ENCODE assay signal across 16 cellular contexts in genomic region chr5:911601-912000, GRCh38. TPM values are rescaled to one million over a fixed set of nuclear protein-coding genes. Genes with fewer than 3 reads are reported as not detected.
A peak's percentile ranks its signal among the peaks of the same experiment; 100 is the strongest.
DNase-seq lines count a peak whose midpoint lies in the region; ATAC-seq, FAIRE-seq and TF ChIP-seq lines count a peak whose summit lies in the region.
"Had no signal": no experiment of that assay in that cellular context is flagged by ENCODE, and none has a peak within 500 bp of the region (broad histone marks: within the 10 kb centered on the region; RNA-seq: fewer than 3 reads in every experiment).

No MANE protein-coding gene starts in this region.

- no peak for TF ChIP-seq EP300 in A549 (IDR thresholded peaks at IDR 0.05)

- H2AFZ ChIP-seq in astrocyte (ENCODE audit: low read depth, low read length) = no peak overlapping the region

- H3K27ac ChIP-seq in A549 (peak overlapping the region; percentile 60 to 83), astrocyte (ENCODE audit: low read depth, low read length) (peak overlapping the region; percentile 97)
- H3K27ac ChIP-seq: gastroesophageal sphincter, SJCRH30, upper lobe of left lung had no signal

- ATAC-seq in A549 (no peak; a peak in 1 of 6 replicates), left ventricle myocardium superior (no peak), GM21390 (IDR thresholded peaks at IDR 0.05; ENCODE audit: unreplicated experiment) (no peak)
- no peak for ATAC-seq in activated CD8-positive, alpha-beta T cell treated with anti-CD3 and anti-CD28 coated beads, Interleukin-2, amount 10 ng/mL, durations not matched to agents 7 days and 5 days
- ATAC-seq: gastroesophageal sphincter had no signal

- FAIRE-seq in A549 (lab: Jason Lieb, UNC) = no peak
- peak; percentile 55 for FAIRE-seq in astrocyte (lab: Jason Lieb, UNC)
- FAIRE-seq: colon, GM18507 had no signal

- 80% methylated on average over 11 of the region's 11 CpGs for WGBS in A549 (ENCODE audit: missing lambda C conversion rate)

- H3K79me2 ChIP-seq in astrocyte (ENCODE audit: insufficient read depth, low read length) = no peaks in the 10 kb centered on the region

- no peak for TF ChIP-seq POLR2A in A549 (IDR thresholded peaks at IDR 0.05; ENCODE audit: low read length)

- H3K4me1 Mint-ChIP-seq in astrocyte (ENCODE audit: low read depth, unreplicated experiment) = peaks cover 28% of the 10 kb centered on the region
- no peaks in the 10 kb centered on the region for H3K4me1 Mint-ChIP-seq in activated CD8-positive, alpha-beta T cell treated with anti-CD3 and anti-CD28 coated beads, Interleukin-2, amount 10 ng/mL, durations not matched to agents 7 days and 5 days (ENCODE audit: low read depth)
- H3K4me1 Mint-ChIP-seq: natural killer cell had no signal

- TF ChIP-seq RAD21 in A549 (conservative IDR thresholded peaks at IDR 0.05 in 1 of 2, IDR thresholded peaks at IDR 0.05 in 1 of 2) = no peak

- peaks cover 19% of the 10 kb centered on the region for H4K20me1 ChIP-seq in astrocyte (ENCODE audit: insufficient read depth, low read length)

- peaks cover 21% of the 10 kb centered on the region for H3K36me3 Mint-ChIP-seq in astrocyte (ENCODE audit: low read depth, unreplicated experiment)
- H3K36me3 Mint-ChIP-seq in activated CD8-positive, alpha-beta T cell treated with anti-CD3 and anti-CD28 coated beads, Interleukin-2, amount 10 ng/mL, durations not matched to agents 7 days and 5 days (ENCODE audit: low read depth) = peaks cover 33% of the 10 kb centered on the region
- H3K36me3 Mint-ChIP-seq: natural killer cell had no signal

- peaks cover 3% of the 10 kb centered on the region for H3K27me3 ChIP-seq in astrocyte (ENCODE audit: insufficient read depth, low read length)
- H3K27me3 ChIP-seq: gastroesophageal sphincter, SJCRH30, upper lobe of left lung had no signal

- peaks cover 6% of the 10 kb centered on the region for H3K36me3 ChIP-seq in astrocyte (ENCODE audit: insufficient read depth, low read length)
- H3K36me3 ChIP-seq: gastroesophageal sphincter, SJCRH30, upper lobe of left lung had no signal

- peak in 1 of 2 experiments; percentile 51 for DNase-seq in A549 (ENCODE audit: low read depth in 1 of 2, low spot score in 1 of 2)
- DNase-seq in HT-29 (ENCODE audit: low spot score) = peak; percentile 54
- DNase-seq in astrocyte (ENCODE audit: low read depth) = peak; percentile 94
- DNase-seq in glomerular endothelial cell (ENCODE audit: extremely low read depth, low read depth, low spot score) = peak; percentile 55
- no peak for DNase-seq in activated CD4-positive, CD25-positive, alpha-beta regulatory T cell treated with anti-CD3 and anti-CD28 coated beads, Interleukin-2, amount 50 U/mL, for 72 hours
- no peak for DNase-seq in left ventricle myocardium superior
- no peak for DNase-seq in activated CD8-positive, alpha-beta T cell treated with anti-CD3 and anti-CD28 coated beads, Interleukin-2, amount 10 ng/mL, durations not matched to agents 7 days and 5 days
- DNase-seq: AML-193, natural killer cell, NCI-H510A, SJCRH30 had no signal

- POLR2A ChIA-PET in A549 (lab: Yijun Ruan, JAX) = no interaction called here
- POLR2A ChIA-PET in activated CD8-positive, alpha-beta T cell treated with anti-CD3 and anti-CD28 coated beads, Interleukin-2, amount 10 ng/mL, durations not matched to agents 7 days and 5 days (lab: Charles Lee) = no interaction called here

- H3K27ac Mint-ChIP-seq in astrocyte (ENCODE audit: unreplicated experiment) = no peak overlapping the region
- H3K27ac Mint-ChIP-seq in activated CD8-positive, alpha-beta T cell treated with anti-CD3 and anti-CD28 coated beads, Interleukin-2, amount 10 ng/mL, durations not matched to agents 7 days and 5 days = no peak overlapping the region
- H3K27ac Mint-ChIP-seq: natural killer cell had no signal

- CTCF ChIA-PET in A549 (lab: Yijun Ruan, JAX) = interaction anchor here (0.9 to 3.6 kb wide), 3 partner anchors 9 to 256 kb away, joined by 3 to 17 read pairs (median 4); no protein-coding TSS in a partner anchor
- CTCF ChIA-PET in activated CD8-positive, alpha-beta T cell treated with anti-CD3 and anti-CD28 coated beads, Interleukin-2, amount 10 ng/mL, durations not matched to agents 7 days and 5 days (lab: Charles Lee) = interaction anchor here (0.7 kb wide), 1 partner anchor 12 kb away, joined by 3 read pairs; no protein-coding TSS in a partner anchor

- H3K4me3 ChIP-seq in A549 = no peak overlapping the region
- H3K4me3 ChIP-seq in astrocyte (ENCODE audit: insufficient read depth, low read depth, low read length) = no peak overlapping the region
- H3K4me3 ChIP-seq: gastroesophageal sphincter, SJCRH30, upper lobe of left lung had no signal

- TF ChIP-seq CTCF in A549 (IDR thresholded peaks at IDR 0.05) (no peak), astrocyte (IDR thresholded peaks at IDR 0.05; ENCODE audit: insufficient read depth, low read depth, low read length) (no peak)

- H3K4me2 ChIP-seq in A549 (peak overlapping the region; percentile 44; the same call in 1 of the 3 replicates), astrocyte (ENCODE audit: low read length) (peak overlapping the region; percentile 64)

- no peak overlapping the region for H3K4me3 Mint-ChIP-seq in astrocyte (ENCODE audit: unreplicated experiment)
- no peak overlapping the region for H3K4me3 Mint-ChIP-seq in activated CD8-positive, alpha-beta T cell treated with anti-CD3 and anti-CD28 coated beads, Interleukin-2, amount 10 ng/mL, durations not matched to agents 7 days and 5 days
- H3K4me3 Mint-ChIP-seq: natural killer cell had no signal

- intact Hi-C loops in left ventricle myocardium superior (cut with micrococcal nuclease) = no loop called here

- no peaks in the 10 kb centered on the region for H3K9me3 Mint-ChIP-seq in astrocyte (ENCODE audit: unreplicated experiment)
- no peaks in the 10 kb centered on the region for H3K9me3 Mint-ChIP-seq in activated CD8-positive, alpha-beta T cell treated with anti-CD3 and anti-CD28 coated beads, Interleukin-2, amount 10 ng/mL, durations not matched to agents 7 days and 5 days (ENCODE audit: insufficient read depth)
- H3K9me3 Mint-ChIP-seq: natural killer cell had no signal

- peak overlapping the region; percentile 81 for H3K9ac ChIP-seq in astrocyte (ENCODE audit: low read length)

- H3K4me1 ChIP-seq in A549 = peaks cover 24% of the 10 kb centered on the region
- H3K4me1 ChIP-seq in astrocyte (ENCODE audit: insufficient read depth, low read length) = peaks cover 19% of the 10 kb centered on the region
- H3K4me1 ChIP-seq: gastroesophageal sphincter, SJCRH30, upper lobe of left lung had no signal

- peaks cover 3% of the 10 kb centered on the region for H3K27me3 Mint-ChIP-seq in astrocyte (ENCODE audit: low read depth, unreplicated experiment)
- no peaks in the 10 kb centered on the region for H3K27me3 Mint-ChIP-seq in activated CD8-positive, alpha-beta T cell treated with anti-CD3 and anti-CD28 coated beads, Interleukin-2, amount 10 ng/mL, durations not matched to agents 7 days and 5 days (ENCODE audit: low read depth)

- H3K9me3 ChIP-seq in A549 (no peaks in the 10 kb centered on the region), astrocyte (ENCODE audit: insufficient read depth, low read depth, low read length) (no peaks in the 10 kb centered on the region)
- H3K9me3 ChIP-seq: gastroesophageal sphincter, SJCRH30, upper lobe of left lung had no signal

TF ChIP-seq in A549, 52 proteins besides CTCF, POLR2A, EP300 and RAD21 (continues in another document):
- TF ChIP-seq FOXS1 (CRISPR knock-in tag; IDR thresholded peaks at IDR 0.05) (no peak), ZNF302 (CRISPR knock-in tag; IDR thresholded peaks at IDR 0.05) (no peak), MAZ (IDR thresholded peaks at IDR 0.05; ENCODE audit: borderline replicate concordance, low read depth, low read length) (no peak)

RNA-seq across cellular contexts. Expression of gene TRIP13, which starts 18.9 kb away (rescaled TPM):
- 62.4 and 82.4 TPM in 2 replicates for polyA plus RNA-seq in A549 (2011; rRNA removed)
- polyA plus RNA-seq in A549 (2012; cell fraction: cytosol; rRNA removed) = 42.1 and 48.3 TPM in 2 replicates
- 32.4 and 42.7 TPM in 2 replicates for polyA plus RNA-seq in A549 (2012; cell fraction: nucleus; rRNA removed)
- polyA plus RNA-seq in A549 (2017; fragmentation: RNase III; extraction: RNeasy Plus Mini Kit Qiagen cat#74134 plus additional on column Dnase treatment) = 54.0 to 60.2 TPM (median 54.6 TPM) in 3 replicates
- 30.4 and 32.2 TPM in 2 replicates for polyA minus RNA-seq in A549 (2011; rRNA and poly(A)+ RNA removed)
- total RNA-seq in HT-29 (2014; rRNA removed; shearing (Covaris generic)) = 73.9 and 81.7 TPM in 2 replicates
- 7.3 and 8.5 TPM in 2 replicates for total RNA-seq in astrocyte
- 15.8 and 31.8 TPM in 2 replicates for total RNA-seq in glomerular endothelial cell
- total RNA-seq in left ventricle myocardium superior = 0.32 TPM
- total RNA-seq in activated CD8-positive, alpha-beta T cell treated with anti-CD3 and anti-CD28 coated beads, Interleukin-2, amount 10 ng/mL, durations not matched to agents 7 days and 5 days = 10 to 100 TPM; 38.6 to 42.6 TPM

RNA-seq across cellular contexts. Expression of gene BRD9, which starts 19.0 kb away (rescaled TPM):
- polyA plus RNA-seq in A549 (2011; rRNA removed) = 11.6 and 15.8 TPM in 2 replicates
- polyA plus RNA-seq in A549 (2012; cell fraction: cytosol; rRNA removed) = 13.1 and 14.0 TPM in 2 replicates
- 48.6 and 72.1 TPM in 2 replicates for polyA plus RNA-seq in A549 (2012; cell fraction: nucleus; rRNA removed)
- polyA plus RNA-seq in A549 (2017; fragmentation: RNase III; extraction: RNeasy Plus Mini Kit Qiagen cat#74134 plus additional on column Dnase treatment) = 28.9 to 31.0 TPM (median 29.6 TPM) in 3 replicates
- 19.2 and 25.4 TPM in 2 replicates for polyA minus RNA-seq in A549 (2011; rRNA and poly(A)+ RNA removed)
- 87.6 and 111 TPM in 2 replicates for total RNA-seq in HT-29 (2014; rRNA removed; shearing (Covaris generic))
- total RNA-seq in astrocyte = 36.7 and 43.7 TPM in 2 replicates
- 43.4 and 47.6 TPM in 2 replicates for total RNA-seq in glomerular endothelial cell
- 26.1 TPM for total RNA-seq in left ventricle myocardium superior
- 10 to 100 TPM; 58.9 to 60.7 TPM for total RNA-seq in activated CD8-positive, alpha-beta T cell treated with anti-CD3 and anti-CD28 coated beads, Interleukin-2, amount 10 ng/mL, durations not matched to agents 7 days and 5 days

Comparison
In these comparisons a context has a peak if more than half of its experiments do, and no peak if none do; other contexts are left out.
1. DNase-seq: peak in HT-29 (single experiment), astrocyte (single experiment) and glomerular endothelial cell (single experiment); none in activated CD4-positive, CD25-positive, alpha-beta regulatory T cell treated with anti-CD3 and anti-CD28 coated beads, Interleukin-2, amount 50 U/mL, for 72 hours (single experiment), left ventricle myocardium superior (single experiment) and activated CD8-positive, alpha-beta T cell treated with anti-CD3 and anti-CD28 coated beads, Interleukin-2, amount 10 ng/mL, durations not matched to agents 7 days and 5 days (single experiment).